Comparison of ENCODE assay signal across 24 cellular contexts in the genomic region with DNA sequence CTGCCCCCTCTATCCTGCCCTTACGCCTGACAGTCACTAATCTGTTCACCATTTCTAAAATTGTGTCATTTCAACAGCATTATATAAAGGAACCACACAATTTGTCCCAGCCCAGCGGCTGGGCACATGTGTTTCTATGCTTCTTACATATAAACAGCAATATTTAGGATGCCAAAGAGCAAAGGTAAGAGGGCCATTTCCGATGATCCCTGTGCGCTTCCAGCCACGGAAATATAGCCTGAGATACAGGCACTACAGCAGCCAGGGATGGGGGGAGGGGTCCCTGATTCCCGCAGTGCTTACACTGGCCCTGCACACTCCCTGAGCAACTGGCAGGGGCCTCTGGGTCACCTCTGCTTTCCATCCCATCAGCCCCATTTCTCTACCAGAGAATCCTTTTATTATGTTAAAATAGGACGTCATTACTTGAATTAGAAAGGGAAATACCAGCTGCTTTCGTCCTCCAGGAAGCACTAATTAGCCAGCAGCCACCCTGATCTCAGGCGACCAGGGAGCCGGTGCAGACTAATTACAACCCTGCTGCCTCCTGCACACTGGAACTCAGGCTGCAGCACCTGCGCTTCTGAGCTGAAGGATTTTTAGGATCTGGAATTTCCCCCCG.
DNase-seq lines count a peak whose midpoint lies in the region; ATAC-seq and TF ChIP-seq lines count a peak whose summit lies in the region.
"Had no signal": no experiment of that assay in that cellular context is flagged by ENCODE, and none has a peak within 500 bp of the region (broad histone marks: within the 10 kb centered on the region; RNA-seq: fewer than 3 reads in every experiment).

No MANE protein-coding gene starts in this region.

- H3K36me3 ChIP-seq in GM23338 (ENCODE audit: insufficient read depth) (no peaks in the 10 kb centered on the region), WERI-Rb-1 (no peaks in the 10 kb centered on the region)
- H3K36me3 ChIP-seq: cardiac muscle cell, lower lobe of right lung, tibial nerve had no signal

- peaks cover 17% of the 10 kb centered on the region; the same call in 2 of the 3 replicates for H3K36me3 Mint-ChIP-seq in GM23338 (ENCODE audit: low read depth)
- H3K36me3 Mint-ChIP-seq in T-cell = no peaks in the 10 kb centered on the region
- H3K36me3 Mint-ChIP-seq: CD8-positive, alpha-beta T cell had no signal

- no peaks in the 10 kb centered on the region for H4K20me1 ChIP-seq in GM23338 (replicated peaks; ENCODE audit: insufficient read depth)

- no peaks in the 10 kb centered on the region for H3K9me3 ChIP-seq in WERI-Rb-1 (ENCODE audit: severe bottlenecking)
- H3K9me3 ChIP-seq: lower lobe of right lung had no signal

- H3K27me3 ChIP-seq in GM23338 (ENCODE audit: insufficient read depth) (no peaks in the 10 kb centered on the region), WERI-Rb-1 (ENCODE audit: insufficient read depth, low read depth, severe bottlenecking) (no peaks in the 10 kb centered on the region)
- H3K27me3 ChIP-seq: cardiac muscle cell, foreskin keratinocyte, tibial nerve had no signal

- DNase-seq in GM23338 (ENCODE audit: low spot score) = peak; percentile 95
- peak; percentile 29 for DNase-seq in NCI-H1092 treated with DMSO at 0.1 percent for 48 hours (lab: John Stamatoyannopoulos, UW)
- peak; percentile 16 for DNase-seq in WERI-Rb-1
- DNase-seq in iPS-NIHi7 (ENCODE audit: extremely low spot score) = peak; percentile 71
- no peak for DNase-seq in T-cell
- no peak for DNase-seq in DMS153 (lab: John Stamatoyannopoulos, UW)
- DNase-seq: activated CD4-positive, alpha-beta T cell treated with anti-CD3 and anti-CD28 coated beads, Interleukin-2, amount 50 U/mL, for 4 hours; activated gamma-delta T cell treated with Interleukin-2 at 50 U/mL for 16 hours; activated T-cell treated with anti-CD3 and anti-CD28 coated beads for 4 hours; amniotic stem cell; CD8-positive, alpha-beta T cell; dermis blood vessel endothelial cell; foreskin keratinocyte; Karpas-422; lower lobe of right lung; NCI-H1436; SHP77; stimulated activated CD4-positive, alpha-beta T cell treated with anti-CD3 and anti-CD28 coated beads, Interleukin-2, amount 100 ng/mL, for 24 hours; stimulated activated naive CD8-positive, alpha-beta T cell treated with anti-CD3 and anti-CD28 coated beads, Interleukin-15, Interleukin-2, amounts not matched to agents 100 U/mL and 50 U/mL, for 24 hours; T-helper 17 cell had no signal

- H3K27ac Mint-ChIP-seq in GM23338 (peak overlapping the region; percentile 93), T-cell (no peak overlapping the region)
- H3K27ac Mint-ChIP-seq: CD8-positive, alpha-beta T cell; T-helper 17 cell had no signal

- CTCF ChIA-PET in T-cell (lab: Charles Lee) = no interaction called here

- H3K27ac ChIP-seq in GM23338 (ENCODE audit: low read depth) (peak overlapping the region; percentile 95), WERI-Rb-1 (no peak overlapping the region)
- H3K27ac ChIP-seq: cardiac muscle cell, epithelial cell of prostate, foreskin keratinocyte, lower lobe of right lung, tibial nerve had no signal

- H3F3A ChIP-seq in GM23338 (replicated peaks; ENCODE audit: low read depth) = no peaks in the 10 kb centered on the region; the same call in 1 of the 2 replicates

- no peak overlapping the region for H2AFZ ChIP-seq in GM23338

- H3K4me3 ChIP-seq in GM23338 = peak overlapping the region; percentile 22; the same call in 1 of the 2 replicates
- no peak overlapping the region for H3K4me3 ChIP-seq in WERI-Rb-1 (ENCODE audit: low read depth, low read length)
- H3K4me3 ChIP-seq: cardiac muscle cell, lower lobe of right lung, tibial nerve had no signal

- H3K9me3 Mint-ChIP-seq in GM23338 (peaks cover 7% of the 10 kb centered on the region; the same call in 2 of the 3 replicates), T-cell (peaks cover 0 to 6% (median 4%) of the 10 kb centered on the region in 3 donors)
- H3K9me3 Mint-ChIP-seq: CD8-positive, alpha-beta T cell had no signal

- H3K4me3 Mint-ChIP-seq in GM23338 (peak overlapping the region; percentile 48), T-cell (no peak overlapping the region)
- H3K4me3 Mint-ChIP-seq: CD8-positive, alpha-beta T cell; T-helper 17 cell had no signal

- POLR2A ChIA-PET in T-cell (lab: Charles Lee) = no interaction called here

- TF ChIP-seq CTCF in GM23338 (conservative IDR thresholded peaks at IDR 0.05; ENCODE audit: low read depth in 2 of 2) = no peak
- TF ChIP-seq CTCF in WERI-Rb-1 (IDR thresholded peaks at IDR 0.05; ENCODE audit: low read depth, low read length) = no peak

- no peaks in the 10 kb centered on the region for H3K79me2 ChIP-seq in GM23338 (replicated peaks; ENCODE audit: insufficient read depth)

- peaks cover 52% of the 10 kb centered on the region for H3K4me1 ChIP-seq in GM23338 (ENCODE audit: insufficient read depth)
- H3K4me1 ChIP-seq: foreskin keratinocyte, lower lobe of right lung, tibial nerve had no signal

- H3K4me1 Mint-ChIP-seq in GM23338 (peaks cover 56% of the 10 kb centered on the region), T-cell (no peaks in the 10 kb centered on the region)
- H3K4me1 Mint-ChIP-seq: T-helper 17 cell had no signal

- H3K27me3 Mint-ChIP-seq in GM23338 (ENCODE audit: insufficient read depth, low read depth, poor library complexity) = peaks cover 14% of the 10 kb centered on the region
- peaks cover 0 to 12% of the 10 kb centered on the region in 2 donors for H3K27me3 Mint-ChIP-seq in T-cell

- peak overlapping the region; percentile 47 for H3K4me2 ChIP-seq in GM23338

- H3K9me2 ChIP-seq in GM23338 (ENCODE audit: insufficient read depth) = peaks cover 7% of the 10 kb centered on the region; the same call in 1 of the 2 replicates

- peak; percentile 96 for ATAC-seq in GM23338
- ATAC-seq in T-cell (replicated peaks in 1 of 4) = no peak
- ATAC-seq in HG02642 (IDR thresholded peaks at IDR 0.05; ENCODE audit: poor library complexity, unreplicated experiment) = no peak
- ATAC-seq: CD8-positive, alpha-beta T cell; foreskin keratinocyte; lower lobe of right lung; stimulated activated naive CD8-positive, alpha-beta T cell treated with anti-CD3 and anti-CD28 coated beads, Interleukin-15, Interleukin-2, amounts not matched to agents 100 U/mL and 50 U/mL, for 24 hours; T-helper 17 cell had no signal

TF ChIP-seq in GM23338, 12 proteins besides CTCF, POLR2A, EP300 and RAD21 (continues in another document):
- TF ChIP-seq JUNB (IDR thresholded peaks at IDR 0.05; ENCODE audit: unreplicated experiment) (no peak), ZNF114 (CRISPR knock-in tag; IDR thresholded peaks at IDR 0.05) (no peak), POLR2AphosphoS5 (IDR thresholded peaks at IDR 0.05; ENCODE audit: low read depth) (no peak), CREB1 (CRISPR knock-in tag; IDR thresholded peaks at IDR 0.05; ENCODE audit: low read depth) (peak; percentile 70), EZH2 (IDR thresholded peaks at IDR 0.05; ENCODE audit: low read depth, unreplicated experiment) (no peak)
- TF ChIP-seq, protein P1, sequence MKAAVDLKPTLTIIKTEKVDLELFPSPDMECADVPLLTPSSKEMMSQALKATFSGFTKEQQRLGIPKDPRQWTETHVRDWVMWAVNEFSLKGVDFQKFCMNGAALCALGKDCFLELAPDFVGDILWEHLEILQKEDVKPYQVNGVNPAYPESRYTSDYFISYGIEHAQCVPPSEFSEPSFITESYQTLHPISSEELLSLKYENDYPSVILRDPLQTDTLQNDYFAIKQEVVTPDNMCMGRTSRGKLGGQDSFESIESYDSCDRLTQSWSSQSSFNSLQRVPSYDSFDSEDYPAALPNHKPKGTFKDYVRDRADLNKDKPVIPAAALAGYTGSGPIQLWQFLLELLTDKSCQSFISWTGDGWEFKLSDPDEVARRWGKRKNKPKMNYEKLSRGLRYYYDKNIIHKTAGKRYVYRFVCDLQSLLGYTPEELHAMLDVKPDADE (IDR thresholded peaks at IDR 0.05) = 0 out of 2 replicates have a peak, but pooled peaks have one; percentile 15

Comparison
In these comparisons a context has a peak if more than half of its experiments do, and no peak if none do; other contexts are left out.
1. DNase-seq: peak in GM23338 (single experiment), NCI-H1092 treated with DMSO at 0.1 percent for 48 hours (single experiment), WERI-Rb-1 (single experiment) and iPS-NIHi7 (single experiment); none in T-cell (0 of 34) and DMS153 (single experiment).